1 cellular context compared by ENCODE assay signal in genomic region chr3:31932990-31933389, GRCh38.
TF ChIP-seq lines count a peak whose summit lies in the region.

No MANE protein-coding gene starts in this region.

TF ChIP-seq in IMR-90, 13 proteins besides CTCF, POLR2A, EP300 and RAD21 (continued from another document):
- TF ChIP-seq MAZ (IDR thresholded peaks at IDR 0.05; ENCODE audit: borderline replicate concordance, low read depth, low read length) (no peak), BHLHE40 (IDR thresholded peaks at IDR 0.05; ENCODE audit: low read depth, low read length) (no peak), CHD1 (IDR thresholded peaks at IDR 0.05; ENCODE audit: low read depth, low read length) (no peak), SMC3 (IDR thresholded peaks at IDR 0.05; ENCODE audit: low read depth, low read length) (no peak), CEBPB (IDR thresholded peaks at IDR 0.05; ENCODE audit: low read depth, low read length) (no peak), MXI1 (IDR thresholded peaks at IDR 0.05; ENCODE audit: borderline replicate concordance, low read depth, low read length) (no peak), NFE2L2 (IDR thresholded peaks at IDR 0.05; ENCODE audit: low read depth, low read length) (no peak), ELK1 (IDR thresholded peaks at IDR 0.05; ENCODE audit: borderline replicate concordance, low read depth, low read length) (no peak), USF2 (IDR thresholded peaks at IDR 0.05; ENCODE audit: low read depth, low read length) (no peak), MAFK (IDR thresholded peaks at IDR 0.05; ENCODE audit: low read depth, low read length) (no peak)
